In the genomic region with DNA sequence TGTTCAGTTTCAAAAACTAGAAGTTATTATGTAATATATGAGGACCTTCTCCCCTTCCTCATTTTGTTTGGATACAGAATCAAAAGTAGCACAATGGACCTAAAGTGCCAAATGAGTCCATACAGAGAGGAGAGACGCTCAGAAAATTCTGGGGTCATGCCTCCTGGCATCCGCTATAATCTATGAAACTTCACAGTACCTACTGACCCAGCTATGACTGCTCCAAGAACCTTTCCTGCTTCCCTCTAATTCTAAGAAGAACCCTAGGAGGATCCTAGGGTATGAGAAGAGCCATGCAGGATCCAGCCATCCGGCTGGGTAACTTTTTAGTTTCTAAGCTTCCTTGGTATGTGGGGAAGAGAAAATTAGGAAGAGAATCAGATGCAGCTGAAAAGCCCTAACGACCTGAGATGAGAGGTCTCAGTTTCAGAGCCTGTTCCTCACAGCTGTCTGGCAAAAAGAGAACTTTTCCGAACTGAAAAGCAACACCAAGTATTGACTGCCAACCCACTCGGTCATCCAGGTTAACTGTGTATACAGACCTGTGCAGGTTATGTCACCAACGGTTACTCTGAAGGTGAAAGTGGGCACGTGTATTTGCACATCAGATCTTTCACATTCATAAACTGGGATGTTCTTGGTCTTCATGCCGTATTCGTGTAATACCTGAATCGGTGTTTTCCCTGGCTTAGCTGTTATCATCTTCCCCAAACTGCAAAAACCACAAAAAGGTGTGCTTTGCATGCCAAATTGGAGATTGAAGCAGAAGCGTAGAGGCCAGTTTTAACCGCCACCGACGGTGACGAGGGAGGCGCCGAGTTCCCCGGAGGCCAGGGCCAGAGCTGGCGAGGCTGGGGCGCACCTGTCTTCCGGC, we compare ENCODE assay signal across 8 cellular contexts. TPM values are rescaled to one million over a fixed set of nuclear protein-coding genes. Genes with fewer than 3 reads are reported as not detected.
A peak's percentile ranks its signal among the peaks of the same experiment; 100 is the strongest.
DNase-seq lines count a peak whose midpoint lies in the region; ATAC-seq and TF ChIP-seq lines count a peak whose summit lies in the region.

No MANE protein-coding gene starts in this region.

- H3K4me3 ChIP-seq in GM23338 (peak overlapping the region; percentile 80), Karpas-422 (ENCODE audit: low read length) (peak overlapping the region; percentile 76)

- ATAC-seq in GM23338 = no peak

- H3K36me3 ChIP-seq in GM23338 (ENCODE audit: insufficient read depth) = peaks cover 21% of the 10 kb centered on the region; the same call in 1 of the 2 replicates
- peaks cover 30% of the 10 kb centered on the region; the same call in 1 of the 2 replicates for H3K36me3 ChIP-seq in Karpas-422 (ENCODE audit: insufficient read depth, low read length)

- peak overlapping the region; percentile 63; the same call in 1 of the 2 replicates for H2AFZ ChIP-seq in GM23338
- no peak overlapping the region for H2AFZ ChIP-seq in Karpas-422 (ENCODE audit: low read length)

- H3K27me3 ChIP-seq in GM23338 (ENCODE audit: insufficient read depth) (no peaks in the 10 kb centered on the region), Karpas-422 (ENCODE audit: low read length) (no peaks in the 10 kb centered on the region)

- H3K27ac Mint-ChIP-seq in activated CD4-positive, alpha-beta T cell treated with anti-CD3 and anti-CD28 coated beads, Interleukin-2, amount 10 ng/mL, durations not matched to agents 24 days and 14 days = peak overlapping the region; percentile 95
- H3K27ac Mint-ChIP-seq in GM23338 (peak overlapping the region; percentile 75), MCF 10A (ENCODE audit: low read depth, unreplicated experiment) (peak overlapping the region; percentile 59), type B pancreatic cell (peak overlapping the region; percentile 90)

- peak overlapping the region; percentile 91 for H3K4me3 Mint-ChIP-seq in activated CD4-positive, alpha-beta T cell treated with anti-CD3 and anti-CD28 coated beads, Interleukin-2, amount 10 ng/mL, durations not matched to agents 24 days and 14 days
- H3K4me3 Mint-ChIP-seq in GM23338 (peak overlapping the region; percentile 87), MCF 10A (ENCODE audit: unreplicated experiment) (peak overlapping the region; percentile 88), type B pancreatic cell (peak overlapping the region; percentile 87)

- H3K4me1 ChIP-seq in GM23338 (ENCODE audit: insufficient read depth) = peaks cover 9% of the 10 kb centered on the region
- peaks cover 33% of the 10 kb centered on the region for H3K4me1 ChIP-seq in Karpas-422 (ENCODE audit: low read length)

- H4K20me1 ChIP-seq in GM23338 (replicated peaks; ENCODE audit: insufficient read depth) (peaks cover 7% of the 10 kb centered on the region), Karpas-422 (ENCODE audit: insufficient read depth, low read depth, low read length) (no peaks in the 10 kb centered on the region)

- H3K36me3 Mint-ChIP-seq in activated CD4-positive, alpha-beta T cell treated with anti-CD3 and anti-CD28 coated beads, Interleukin-2, amount 10 ng/mL, durations not matched to agents 24 days and 14 days (ENCODE audit: low read depth) = peaks cover 33% of the 10 kb centered on the region
- peaks cover 37% of the 10 kb centered on the region for H3K36me3 Mint-ChIP-seq in GM23338 (ENCODE audit: low read depth)
- H3K36me3 Mint-ChIP-seq in MCF 10A (ENCODE audit: insufficient read depth, unreplicated experiment) = peaks cover 40% of the 10 kb centered on the region
- H3K36me3 Mint-ChIP-seq in type B pancreatic cell = peaks cover 18% of the 10 kb centered on the region

- H3K9me3 ChIP-seq in Karpas-422 (ENCODE audit: low read length) = no peaks in the 10 kb centered on the region

- CTCF ChIA-PET in MCF 10A (lab: Yijun Ruan, JAX) = interaction anchor here (0.9 to 3.3 kb wide), 3 partner anchors 31 to 338 kb away, joined by 3 to 23 read pairs (median 6); a partner anchor contains a TSS

- H3F3A ChIP-seq in GM23338 (replicated peaks; ENCODE audit: low read depth) = 0 out of 2 replicates have a peak, but pooled peaks cover 4% of the 10 kb centered on the region

- peaks cover 6% of the 10 kb centered on the region for H3K27me3 Mint-ChIP-seq in activated CD4-positive, alpha-beta T cell treated with anti-CD3 and anti-CD28 coated beads, Interleukin-2, amount 10 ng/mL, durations not matched to agents 24 days and 14 days
- H3K27me3 Mint-ChIP-seq in GM23338 (ENCODE audit: insufficient read depth, low read depth, poor library complexity) (peaks cover 7% of the 10 kb centered on the region), MCF 10A (ENCODE audit: insufficient read depth, unreplicated experiment) (no peaks in the 10 kb centered on the region), type B pancreatic cell (no peaks in the 10 kb centered on the region)

- H3K4me1 Mint-ChIP-seq in activated CD4-positive, alpha-beta T cell treated with anti-CD3 and anti-CD28 coated beads, Interleukin-2, amount 10 ng/mL, durations not matched to agents 24 days and 14 days = peaks cover 25% of the 10 kb centered on the region
- H3K4me1 Mint-ChIP-seq in GM23338 = peaks cover 18% of the 10 kb centered on the region
- peaks cover 11% of the 10 kb centered on the region for H3K4me1 Mint-ChIP-seq in MCF 10A (ENCODE audit: insufficient read depth, unreplicated experiment)
- peaks cover 33% of the 10 kb centered on the region for H3K4me1 Mint-ChIP-seq in type B pancreatic cell (ENCODE audit: unreplicated experiment)

- TSS peak; percentile 41 for BruUV-seq in MCF 10A (replicated peaks; lab: Mats Ljungman, UMichigan)

- H3K9me2 ChIP-seq in GM23338 (ENCODE audit: insufficient read depth) (0 out of 2 replicates have a peak, but pooled peaks cover 2% of the 10 kb centered on the region), Karpas-422 (replicated peaks; ENCODE audit: insufficient read depth, low read length) (no peaks in the 10 kb centered on the region)

- H3K9me3 Mint-ChIP-seq in activated CD4-positive, alpha-beta T cell treated with anti-CD3 and anti-CD28 coated beads, Interleukin-2, amount 10 ng/mL, durations not matched to agents 24 days and 14 days = no peaks in the 10 kb centered on the region
- H3K9me3 Mint-ChIP-seq in GM23338 = no peaks in the 10 kb centered on the region
- H3K9me3 Mint-ChIP-seq in MCF 10A (ENCODE audit: unreplicated experiment) = no peaks in the 10 kb centered on the region
- H3K9me3 Mint-ChIP-seq in type B pancreatic cell = no peaks in the 10 kb centered on the region

- POLR2A ChIA-PET in MCF 10A (lab: Yijun Ruan, JAX) = interaction anchor here (0.8 to 4.1 kb wide), 14 partner anchors 9 to 257 kb away, joined by 3 to 76 read pairs (median 8); a partner anchor contains a TSS

- TF ChIP-seq CTCF in GM23338 (conservative IDR thresholded peaks at IDR 0.05; ENCODE audit: low read depth in 2 of 2) (no peak), MCF 10A (IDR thresholded peaks at IDR 0.05; ENCODE audit: unreplicated experiment) (no peak), type B pancreatic cell (conservative IDR thresholded peaks at IDR 0.05) (no peak)

- no peak for DNase-seq in activated CD4-positive, alpha-beta T cell treated with anti-CD3 and anti-CD28 coated beads, Interleukin-2, amount 10 ng/mL, durations not matched to agents 24 days and 14 days
- no peak for DNase-seq in activated CD4-positive, alpha-beta T cell treated with anti-CD3 and anti-CD28 coated beads for 1 hour
- DNase-seq in GM23338 (ENCODE audit: low spot score) = no peak
- no peak for DNase-seq in Karpas-422
- DNase-seq in MCF 10A (ENCODE audit: unreplicated experiment) = peak; percentile 5
- DNase-seq in medulla oblongata (ENCODE audit: extremely low spot score) = peak; percentile 50
- DNase-seq in type B pancreatic cell (ENCODE audit: extremely low spot score, unreplicated experiment) = no peak
- no peak for DNase-seq in DMS153 treated with DMSO at 0.1 percent for 48 hours (lab: John Stamatoyannopoulos, UW; ENCODE audit: unreplicated experiment)

- H3K79me2 ChIP-seq in GM23338 (replicated peaks; ENCODE audit: insufficient read depth) (peaks cover 31% of the 10 kb centered on the region), Karpas-422 (ENCODE audit: low read length) (peaks cover 42% of the 10 kb centered on the region)

- H3K4me2 ChIP-seq in GM23338 (peak overlapping the region; percentile 92), Karpas-422 (ENCODE audit: low read depth, low read length, poor library complexity, severe bottlenecking) (peak overlapping the region; percentile 83)

- intact Hi-C loops in activated CD4-positive, alpha-beta T cell treated with anti-CD3 and anti-CD28 coated beads, Interleukin-2, amount 10 ng/mL, durations not matched to agents 24 days and 14 days (cut with micrococcal nuclease) = loop anchor here (1.0 to 2.0 kb wide), 4 partner anchors 37 to 1237 kb away; a partner anchor contains a TSS
- intact Hi-C loops in MCF 10A (cut with micrococcal nuclease) = loop anchor here (1.0 kb wide), 1 partner anchor 73 kb away; no protein-coding TSS in a partner anchor

- H3K9ac ChIP-seq in Karpas-422 (ENCODE audit: low read length) = peak overlapping the region; percentile 89

- H3K27ac ChIP-seq in GM23338 (ENCODE audit: low read depth) (peak overlapping the region; percentile 94), Karpas-422 (ENCODE audit: low read length) (peak overlapping the region; percentile 84)

RNA-seq across cellular contexts. Expression of a gene that starts 1.0 kb away (rescaled TPM):
- 52.4 and 61.2 TPM in 2 replicates for total RNA-seq in activated CD4-positive, alpha-beta T cell treated with anti-CD3 and anti-CD28 coated beads, Interleukin-2, amount 10 ng/mL, durations not matched to agents 24 days and 14 days
- 63.8 and 67.1 TPM in 2 replicates for total RNA-seq in GM23338 (2014; rRNA removed; shearing (Covaris generic))
- 38.6 and 44.0 TPM in 2 replicates for polyA plus RNA-seq in GM23338 (2016; fragmentation: Nextera tagmentation; extraction: Ambion mirVana)
- 90.5 and 117 TPM in 2 replicates for total RNA-seq in Karpas-422 (2014; rRNA removed; shearing (Covaris generic); ENCODE audit: low replicate concordance)
- total RNA-seq in MCF 10A (2022) (51.4 and 58.9 TPM in 2 replicates), type B pancreatic cell (ENCODE audit: low replicate concordance) (52.2 and 69.5 TPM in 2 replicates)

RNA-seq across cellular contexts. Expression of a gene that starts 1.2 kb away (rescaled TPM):
- 2.0 and 2.3 TPM in 2 replicates for total RNA-seq in activated CD4-positive, alpha-beta T cell treated with anti-CD3 and anti-CD28 coated beads, Interleukin-2, amount 10 ng/mL, durations not matched to agents 24 days and 14 days
- total RNA-seq in GM23338 (2014; rRNA removed; shearing (Covaris generic)) = 2.1 and 3.0 TPM in 2 replicates
- polyA plus RNA-seq in GM23338 (2016; fragmentation: Nextera tagmentation; extraction: Ambion mirVana) = 1.5 and 1.6 TPM in 2 replicates
- 4.7 and 8.9 TPM in 2 replicates for total RNA-seq in Karpas-422 (2014; rRNA removed; shearing (Covaris generic); ENCODE audit: low replicate concordance)
- total RNA-seq in MCF 10A (2022) = 7.4 and 10.4 TPM in 2 replicates
- total RNA-seq in type B pancreatic cell (ENCODE audit: low replicate concordance) = 2.3 and 8.0 TPM in 2 replicates

RNA-seq across cellular contexts. Expression of a gene that starts 28.5 kb away (rescaled TPM):
- total RNA-seq in activated CD4-positive, alpha-beta T cell treated with anti-CD3 and anti-CD28 coated beads, Interleukin-2, amount 10 ng/mL, durations not matched to agents 24 days and 14 days = 4.8 and 4.9 TPM in 2 replicates
- 8.3 and 8.6 TPM in 2 replicates for total RNA-seq in GM23338 (2014; rRNA removed; shearing (Covaris generic))
- polyA plus RNA-seq in GM23338 (2016; fragmentation: Nextera tagmentation; extraction: Ambion mirVana) = 9.0 and 12.1 TPM in 2 replicates
- total RNA-seq in Karpas-422 (2014; rRNA removed; shearing (Covaris generic); ENCODE audit: low replicate concordance) = 6.2 and 23.1 TPM in 2 replicates
- 5.8 and 8.4 TPM in 2 replicates for total RNA-seq in MCF 10A (2022)
- total RNA-seq in type B pancreatic cell (ENCODE audit: low replicate concordance) = 7.2 and 34.1 TPM in 2 replicates

RNA-seq across cellular contexts. Expression of a gene that starts 30.3 kb away (rescaled TPM):
- total RNA-seq in activated CD4-positive, alpha-beta T cell treated with anti-CD3 and anti-CD28 coated beads, Interleukin-2, amount 10 ng/mL, durations not matched to agents 24 days and 14 days = 28.0 and 35.4 TPM in 2 replicates
- 8.8 and 10.6 TPM in 2 replicates for total RNA-seq in GM23338 (2014; rRNA removed; shearing (Covaris generic))
- polyA plus RNA-seq in GM23338 (2016; fragmentation: Nextera tagmentation; extraction: Ambion mirVana) = 15.2 and 16.1 TPM in 2 replicates
- 8.4 and 11.0 TPM in 2 replicates for total RNA-seq in Karpas-422 (2014; rRNA removed; shearing (Covaris generic); ENCODE audit: low replicate concordance)
- 29.8 and 43.4 TPM in 2 replicates for total RNA-seq in MCF 10A (2022)
- total RNA-seq in type B pancreatic cell (ENCODE audit: low replicate concordance) = 16.2 and 20.7 TPM in 2 replicates

Comparison
In these comparisons a context has a peak if more than half of its experiments do, and no peak if none do; other contexts are left out.
1. DNase-seq: peak in MCF 10A (single experiment) and medulla oblongata (single experiment); none in activated CD4-positive, alpha-beta T cell treated with anti-CD3 and anti-CD28 coated beads, Interleukin-2, amount 10 ng/mL, durations not matched to agents 24 days and 14 days (single experiment), activated CD4-positive, alpha-beta T cell treated with anti-CD3 and anti-CD28 coated beads for 1 hour (single experiment), GM23338 (single experiment), Karpas-422 (single experiment), type B pancreatic cell (single experiment) and DMS153 treated with DMSO at 0.1 percent for 48 hours (single experiment).
2. Peak in every context shown above with its lines, with median percentiles within 50 percentile points of each other: H3K27ac Mint-ChIP-seq and H3K4me3 Mint-ChIP-seq.